1 cellular context compared by ENCODE assay signal in the genomic region with DNA sequence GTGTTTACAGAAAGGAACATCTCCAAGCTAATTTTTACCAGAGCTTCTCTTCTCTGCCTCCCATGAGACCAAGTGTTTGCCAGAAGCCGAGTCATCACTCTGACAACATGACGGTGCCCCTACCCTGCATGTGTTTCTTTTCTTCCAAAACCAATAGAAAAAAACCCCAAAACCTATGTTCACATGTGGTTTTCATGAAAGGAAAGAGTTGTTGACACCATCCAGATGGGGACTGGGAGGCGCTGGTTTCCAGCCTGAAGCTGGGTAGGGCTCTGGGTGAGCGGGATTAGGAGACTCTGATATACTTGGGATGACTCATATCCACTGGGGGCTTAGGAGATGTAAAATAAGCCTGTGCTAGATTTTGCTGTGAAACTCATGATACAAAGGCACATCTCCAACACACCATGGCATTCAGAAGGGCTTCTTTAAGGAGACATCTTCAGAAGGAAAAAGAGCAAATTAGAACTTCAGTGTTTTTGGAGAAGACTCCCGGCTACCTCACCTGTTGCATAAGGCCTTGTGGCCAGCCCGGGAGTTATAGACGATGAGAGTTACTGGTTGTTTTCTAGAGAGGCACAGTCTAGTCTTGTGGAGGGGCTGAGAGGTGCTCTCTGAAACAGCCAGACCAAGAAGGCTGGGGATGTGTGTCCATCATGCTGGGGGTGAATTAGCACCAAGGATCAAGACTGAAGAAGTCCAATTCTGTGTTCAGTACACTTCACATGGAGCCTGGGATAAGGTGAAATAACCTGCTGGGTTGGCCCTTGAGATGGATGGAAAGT.
TF ChIP-seq lines count a peak whose summit lies in the region.

No MANE protein-coding gene starts in this region.

TF ChIP-seq in SK-N-SH treated with all-trans-retinoic acid at 6 μM for 48 hours, 23 proteins besides CTCF, POLR2A, EP300 and RAD21 (continued from another document):
- TF ChIP-seq ZNF70 (CRISPR knock-in tag; IDR thresholded peaks at IDR 0.05) (no peak), ZFP3 (CRISPR knock-in tag; IDR thresholded peaks at IDR 0.05) (no peak), TOX (CRISPR knock-in tag; IDR thresholded peaks at IDR 0.05; ENCODE audit: borderline replicate concordance) (no peak)
- TF ChIP-seq, protein P1, sequence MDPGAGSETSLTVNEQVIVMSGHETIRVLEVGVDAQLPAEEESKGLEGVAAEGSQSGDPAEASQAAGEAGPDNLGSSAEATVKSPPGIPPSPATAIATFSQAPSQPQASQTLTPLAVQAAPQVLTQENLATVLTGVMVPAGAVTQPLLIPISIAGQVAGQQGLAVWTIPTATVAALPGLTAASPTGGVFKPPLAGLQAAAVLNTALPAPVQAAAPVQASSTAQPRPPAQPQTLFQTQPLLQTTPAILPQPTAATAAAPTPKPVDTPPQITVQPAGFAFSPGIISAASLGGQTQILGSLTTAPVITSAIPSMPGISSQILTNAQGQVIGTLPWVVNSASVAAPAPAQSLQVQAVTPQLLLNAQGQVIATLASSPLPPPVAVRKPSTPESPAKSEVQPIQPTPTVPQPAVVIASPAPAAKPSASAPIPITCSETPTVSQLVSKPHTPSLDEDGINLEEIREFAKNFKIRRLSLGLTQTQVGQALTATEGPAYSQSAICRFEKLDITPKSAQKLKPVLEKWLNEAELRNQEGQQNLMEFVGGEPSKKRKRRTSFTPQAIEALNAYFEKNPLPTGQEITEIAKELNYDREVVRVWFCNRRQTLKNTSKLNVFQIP (CRISPR knock-in tag; IDR thresholded peaks at IDR 0.05; ENCODE audit: borderline replicate concordance, low read depth): no peak
TF ChIP-seq in SK-N-SH treated with all-trans-retinoic acid at 6 μM for 48 hours: peak in this region for 0.
